13 cellular contexts compared by ENCODE assay signal in the genomic region with DNA sequence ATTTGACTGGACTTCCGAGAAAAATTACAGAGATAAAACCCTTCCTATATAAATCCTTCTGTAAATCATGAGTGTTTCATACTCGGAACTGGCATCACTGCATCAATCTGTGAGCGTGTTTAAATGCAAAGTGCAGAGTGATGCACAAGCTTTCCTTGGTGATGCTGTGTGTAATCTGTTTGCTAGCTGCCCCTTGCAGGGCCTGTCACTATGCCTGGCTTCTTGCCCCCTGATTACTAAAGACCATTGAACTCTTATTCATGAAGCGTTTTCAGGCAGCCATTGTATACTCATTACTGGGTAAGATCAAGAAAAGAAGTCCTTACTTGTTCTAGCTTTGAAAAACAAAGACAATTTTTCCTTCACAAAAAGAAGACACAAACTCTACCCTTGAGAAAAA.
DNase-seq lines count a peak whose midpoint lies in the region; TF ChIP-seq lines count a peak whose summit lies in the region.
"Had no signal": no experiment of that assay in that cellular context is flagged by ENCODE, and none has a peak within 500 bp of the region (broad histone marks: within the 10 kb centered on the region; RNA-seq: fewer than 3 reads in every experiment).

No MANE protein-coding gene starts in this region.

- H3K36me3 ChIP-seq in Caco-2 (ENCODE audit: control insufficient read depth, insufficient read depth, low read length), result no peaks in the 10 kb centered on the region
- H3K36me3 ChIP-seq: BLaER1 had no signal

- H3K4me3 ChIP-seq in dorsolateral prefrontal cortex (peak overlapping the region in 15 of 59 donors; percentile 1 to 31 (median 11)), Caco-2 (ENCODE audit: low read depth, low read length) (no peak overlapping the region)
- H3K4me3 ChIP-seq: BLaER1, GM23338 had no signal

- no peak overlapping the region for H3K4me3 Mint-ChIP-seq in Caco-2 (ENCODE audit: unreplicated experiment)
- H3K4me3 Mint-ChIP-seq: CD8-positive, alpha-beta memory T cell; GM23338 had no signal

- H3K27ac Mint-ChIP-seq in Caco-2 (ENCODE audit: unreplicated experiment), result no peak overlapping the region
- H3K27ac Mint-ChIP-seq: CD8-positive, alpha-beta memory T cell; GM23338 had no signal

- no peaks in the 10 kb centered on the region for H3K4me1 Mint-ChIP-seq in Caco-2 (ENCODE audit: low read depth, unreplicated experiment)
- H3K4me1 Mint-ChIP-seq: CD8-positive, alpha-beta memory T cell had no signal

- H3K27ac ChIP-seq in dorsolateral prefrontal cortex (peak overlapping the region in 53 of 59 donors; percentile 3 to 85 (median 59)), layer of hippocampus (ENCODE audit: low read depth, low read length) (peak overlapping the region; percentile 27)
- H3K27ac ChIP-seq: BLaER1, HL-60 had no signal

- H3K27me3 ChIP-seq in dorsolateral prefrontal cortex (no peaks in the 10 kb centered on the region), layer of hippocampus (ENCODE audit: control insufficient read depth, insufficient read depth, low read length) (no peaks in the 10 kb centered on the region), Caco-2 (replicated peaks; ENCODE audit: control insufficient read depth, insufficient read depth, low read length) (no peaks in the 10 kb centered on the region)
- H3K27me3 ChIP-seq: BLaER1 had no signal

- BruUV-seq in Caco-2 (replicated peaks; lab: Mats Ljungman, UMichigan), result no TSS peak

- H3K27me3 Mint-ChIP-seq in Caco-2 (ENCODE audit: insufficient read depth, unreplicated experiment), result peaks cover 12% of the 10 kb centered on the region

- H3K9me3 Mint-ChIP-seq in Caco-2 (ENCODE audit: unreplicated experiment), result no peaks in the 10 kb centered on the region
- H3K9me3 Mint-ChIP-seq: CD8-positive, alpha-beta memory T cell; GM23338 had no signal

- POLR2A ChIA-PET in Caco-2 (lab: Charles Lee), result no interaction called here

- no peaks in the 10 kb centered on the region for H3K9me3 ChIP-seq in Caco-2
- H3K9me3 ChIP-seq: BLaER1 had no signal

- CTCF ChIA-PET in Caco-2 (lab: Charles Lee), result no interaction called here

- TF ChIP-seq CTCF in dorsolateral prefrontal cortex (IDR thresholded peaks at IDR 0.05 in 54 of 56, conservative IDR thresholded peaks at IDR 0.05 in 2 of 56; ENCODE audit: low read depth in 1 of 56, partially characterized antibody in 56 of 56) (no peak), Caco-2 (IDR thresholded peaks at IDR 0.05; ENCODE audit: insufficient read depth in 1 of 2, low read depth in 1 of 2, low read length in 1 of 2, severe bottlenecking in 1 of 2, unreplicated experiment in 1 of 2) (no peak)

- intact Hi-C loops in dorsolateral prefrontal cortex (cut with DNase I), result no loop called here
- intact Hi-C loops in Caco-2 (cut with micrococcal nuclease; ENCODE audit: unreplicated experiment), result no loop called here

- H3K36me3 Mint-ChIP-seq in Caco-2 (ENCODE audit: insufficient read depth, unreplicated experiment), result no peaks in the 10 kb centered on the region
- H3K36me3 Mint-ChIP-seq: CD8-positive, alpha-beta memory T cell had no signal

- H3K4me1 ChIP-seq in Caco-2, result no peaks in the 10 kb centered on the region
- H3K4me1 ChIP-seq: BLaER1 had no signal

- DNase-seq in dorsolateral prefrontal cortex, result peak in 2 of 10 donors; percentile 23 to 45
- DNase-seq in putamen (ENCODE audit: low spot score), result peak; percentile 72
- no peak for DNase-seq in Caco-2
- no peak for DNase-seq in NCI-H226
- DNase-seq in NCI-H1694 (lab: John Stamatoyannopoulos, UW), result no peak
- DNase-seq: CD8-positive, alpha-beta memory T cell; DMS53; GF-D8; H7 had no signal
